Comparison of ENCODE assay signal across 8 cellular contexts in the genomic region with DNA sequence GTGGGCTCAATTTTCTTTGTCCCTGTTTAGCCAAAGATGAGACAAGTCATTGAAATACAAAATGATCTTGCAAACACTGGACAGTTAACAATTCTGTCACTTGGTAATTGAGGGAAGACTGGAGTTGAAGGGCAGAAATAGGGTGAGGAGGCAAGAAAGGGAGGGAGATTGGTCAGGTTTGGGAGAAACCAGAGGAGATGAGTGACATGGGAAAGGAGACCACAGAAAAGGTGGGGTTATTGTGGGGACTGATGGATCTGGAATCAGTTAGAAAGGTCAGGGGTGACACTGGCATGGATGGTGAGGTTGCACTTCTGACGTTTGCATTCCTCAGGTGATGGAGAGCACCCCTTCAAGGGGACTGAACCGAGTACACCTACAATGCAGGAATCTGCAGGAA. TPM values are rescaled to one million over a fixed set of nuclear protein-coding genes. Genes with fewer than 3 reads are reported as not detected.
A peak's percentile ranks its signal among the peaks of the same experiment; 100 is the strongest.
DNase-seq lines count a peak whose midpoint lies in the region; TF ChIP-seq lines count a peak whose summit lies in the region.

No MANE protein-coding gene starts in this region.

- peaks cover 46% of the 10 kb centered on the region for H3K36me3 ChIP-seq in BLaER1
- H3K36me3 ChIP-seq in effector memory CD4-positive, alpha-beta T cell (ENCODE audit: control insufficient read depth, insufficient read depth, low read length) = peaks cover 5% of the 10 kb centered on the region
- no peaks in the 10 kb centered on the region for H3K36me3 ChIP-seq in neural cell (ENCODE audit: insufficient read depth, low read length)

- H3K79me2 ChIP-seq in neural cell (replicated peaks; ENCODE audit: insufficient read depth, low read length) = peaks cover 10% of the 10 kb centered on the region

- peak overlapping the region; percentile 84 for H3K4me3 ChIP-seq in BLaER1
- peak overlapping the region; percentile 92 for H3K4me3 ChIP-seq in NB4 (ENCODE audit: low read depth, low read length)
- peak overlapping the region; percentile 84 for H3K4me3 ChIP-seq in effector memory CD4-positive, alpha-beta T cell (ENCODE audit: insufficient read depth, low read depth, low read length, poor library complexity, severe bottlenecking)
- peak overlapping the region; percentile 75 for H3K4me3 ChIP-seq in neural cell (ENCODE audit: low read length)

- no peak for TF ChIP-seq RAD21 in neural cell (conservative IDR thresholded peaks at IDR 0.05)

- H2AFZ ChIP-seq in neural cell (ENCODE audit: low read depth, low read length) = no peak overlapping the region

- TF ChIP-seq EP300 in neural cell (conservative IDR thresholded peaks at IDR 0.05; ENCODE audit: poor library complexity, severe bottlenecking) = no peak

- no peaks in the 10 kb centered on the region for H3K9me3 ChIP-seq in BLaER1
- no peaks in the 10 kb centered on the region for H3K9me3 ChIP-seq in effector memory CD4-positive, alpha-beta T cell (ENCODE audit: control insufficient read depth, low read length)
- no peaks in the 10 kb centered on the region for H3K9me3 ChIP-seq in neural cell (ENCODE audit: low read length)

- TF ChIP-seq CTCF in NB4 (IDR thresholded peaks at IDR 0.05; ENCODE audit: low read depth, low read length) = no peak
- no peak for TF ChIP-seq CTCF in neural cell (IDR thresholded peaks at IDR 0.05; ENCODE audit: poor library complexity, severe bottlenecking)
- no peak for TF ChIP-seq CTCF in GM13977 (IDR thresholded peaks at IDR 0.05; ENCODE audit: extremely low read depth, insufficient read depth, missing control alignments)

- no peak for DNase-seq in NB4 (ENCODE audit: low read depth)
- DNase-seq in effector memory CD4-positive, alpha-beta T cell = no peak
- no peak for DNase-seq in NCI-H2227 treated with DMSO at 0.1 percent for 48 hours (lab: John Stamatoyannopoulos, UW)
- DNase-seq in GM13977 (ENCODE audit: low spot score) = no peak
- no peak for DNase-seq in NCI-H1436 treated with DMSO at 0.1 percent for 48 hours (lab: John Stamatoyannopoulos, UW)
- DNase-seq in hepatic stellate cell (ENCODE audit: low spot score) = no peak

- in situ Hi-C loops in GM13977 (cut with MboI; ENCODE audit: low pct_unique_long_range_greater_than_20kb, low sequenced_read_pairs, unreplicated experiment) = no loop called here

- H3F3A ChIP-seq in neural cell (ENCODE audit: insufficient read depth, low read length, poor library complexity, severe bottlenecking) = no peaks in the 10 kb centered on the region

- no peaks in the 10 kb centered on the region for H3K9me2 ChIP-seq in neural cell (ENCODE audit: insufficient read depth, low read length)

- H4K20me1 ChIP-seq in BLaER1 (no peaks in the 10 kb centered on the region), neural cell (ENCODE audit: insufficient read depth) (no peaks in the 10 kb centered on the region)

- peaks cover 20% of the 10 kb centered on the region for H3K4me1 ChIP-seq in BLaER1
- peaks cover 11% of the 10 kb centered on the region for H3K4me1 ChIP-seq in effector memory CD4-positive, alpha-beta T cell (ENCODE audit: control insufficient read depth, insufficient read depth, low read length, poor library complexity, severe bottlenecking)

- peak overlapping the region; percentile 92 for H3K4me2 ChIP-seq in BLaER1
- peak overlapping the region; percentile 83 for H3K4me2 ChIP-seq in neural cell (ENCODE audit: low read length)

- H3K9ac ChIP-seq in BLaER1 = peak overlapping the region; percentile 87
- H3K9ac ChIP-seq in neural cell (ENCODE audit: low read length) = peak overlapping the region; percentile 82

- H3K27me3 ChIP-seq in BLaER1 = no peaks in the 10 kb centered on the region
- H3K27me3 ChIP-seq in effector memory CD4-positive, alpha-beta T cell (replicated peaks; ENCODE audit: control insufficient read depth, insufficient read depth, low read length, poor library complexity, severe bottlenecking) = no peaks in the 10 kb centered on the region
- no peaks in the 10 kb centered on the region for H3K27me3 ChIP-seq in neural cell (ENCODE audit: insufficient read depth, low read depth, low read length)

- H3K27ac ChIP-seq in BLaER1 = peak overlapping the region; percentile 76
- H3K27ac ChIP-seq in effector memory CD4-positive, alpha-beta T cell (ENCODE audit: insufficient read depth, low read length, poor library complexity, severe bottlenecking) = no peak overlapping the region
- no peak overlapping the region for H3K27ac ChIP-seq in neural cell (ENCODE audit: low read length)

- TF ChIP-seq POLR2A in NB4 (IDR thresholded peaks at IDR 0.05; ENCODE audit: extremely low read depth, insufficient read length) = no peak

TF ChIP-seq in neural cell, 6 proteins besides CTCF, POLR2A, EP300 and RAD21:
- TF ChIP-seq TAF1 (IDR thresholded peaks at IDR 0.05; ENCODE audit: low read depth) = no peak
- no peak for TF ChIP-seq SMC3 (conservative IDR thresholded peaks at IDR 0.05; ENCODE audit: poor library complexity)
- no peak for TF ChIP-seq MXI1 (conservative IDR thresholded peaks at IDR 0.05; ENCODE audit: poor library complexity, severe bottlenecking)
- no peak for TF ChIP-seq POLR2AphosphoS5 (IDR thresholded peaks at IDR 0.05)
- no peak for TF ChIP-seq REST (IDR thresholded peaks at IDR 0.05; ENCODE audit: borderline replicate concordance)

RNA-seq across cellular contexts. Expression of gene GTF2H4, which starts 0.7 kb away (rescaled TPM):
- 87.7 and 101 TPM in 2 replicates for polyA plus RNA-seq in neural cell
- polyA minus RNA-seq in neural cell = 45.0 and 47.0 TPM in 2 replicates

RNA-seq across cellular contexts. Expression of gene VARS2, which starts 5.3 kb away (rescaled TPM):
- 93.4 and 125 TPM in 2 replicates for polyA plus RNA-seq in neural cell
- polyA minus RNA-seq in neural cell = 35.2 and 36.0 TPM in 2 replicates

RNA-seq across cellular contexts. Expression of gene SFTA2, which starts 23.3 kb away (rescaled TPM):
- polyA plus RNA-seq in neural cell = not detected in 2 replicates
- polyA minus RNA-seq in neural cell = not detected in 2 replicates

RNA-seq across cellular contexts. Expression of gene DDR1, which starts 24.4 kb away (rescaled TPM):
- polyA plus RNA-seq in neural cell = 196 and 250 TPM in 2 replicates
- polyA minus RNA-seq in neural cell = 265 and 314 TPM in 2 replicates

RNA-seq across cellular contexts. Expression of gene MUCL3, which starts 32.1 kb away (rescaled TPM):
- polyA plus RNA-seq in neural cell = not detected in 2 replicates
- polyA minus RNA-seq in neural cell = not detected in 2 replicates
